In the genomic region with DNA sequence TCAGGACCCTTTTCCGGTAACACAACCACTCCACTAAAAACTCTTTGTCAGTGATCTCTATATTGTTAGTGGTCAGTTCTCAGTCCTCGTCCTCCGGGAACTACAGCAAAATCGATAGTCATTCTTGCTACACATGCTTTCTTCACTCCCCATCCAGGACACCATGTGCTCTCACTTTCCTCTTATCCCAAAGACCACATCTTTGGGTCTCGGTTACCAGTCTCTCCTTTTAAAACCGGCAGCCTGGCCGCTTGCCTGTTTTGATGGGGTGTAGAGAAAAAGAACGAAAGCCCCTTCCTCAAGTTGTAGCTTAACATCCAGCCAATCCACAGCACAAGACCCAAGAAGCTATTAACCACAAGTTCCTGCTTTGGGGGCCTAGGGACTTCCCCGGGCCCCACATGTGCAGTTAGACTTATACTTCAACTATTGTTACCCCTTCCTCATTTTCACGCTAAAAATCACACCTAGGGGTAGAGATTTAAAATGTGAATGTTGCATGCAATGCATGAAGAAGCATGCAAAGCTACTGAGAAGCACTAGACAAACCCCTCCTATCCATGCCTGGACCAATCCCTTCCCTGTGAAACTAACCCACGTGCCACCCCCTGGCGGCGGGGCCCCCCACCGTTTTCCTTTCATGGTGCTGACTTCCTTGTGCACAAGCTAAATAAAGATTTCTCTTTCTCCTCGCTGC, we compare ENCODE assay signal across 8 cellular contexts. TPM values are rescaled to one million over a fixed set of nuclear protein-coding genes. Genes with fewer than 3 reads are reported as not detected.
DNase-seq lines count a peak whose midpoint lies in the region; ATAC-seq, FAIRE-seq and TF ChIP-seq lines count a peak whose summit lies in the region.

No MANE protein-coding gene starts in this region.

- H3K4me3 ChIP-seq in colonic mucosa = peak overlapping the region; percentile 84

- CTCF ChIA-PET in T-cell (lab: Charles Lee) = no interaction called here

- TF ChIP-seq CTCF in colonic mucosa (IDR thresholded peaks at IDR 0.05) = no peak

- H3K4me1 Mint-ChIP-seq in T-cell = peaks cover 38 to 43% (median 39%) of the 10 kb centered on the region in 3 donors

- intact Hi-C loops in colonic mucosa (cut with DNase I) = no loop called here

- no peak for DNase-seq in GM18507 (ENCODE audit: extremely low spot score, insufficient read length, low read depth)
- DNase-seq in T-cell = peak; percentile 27 to 73 (median 59)
- DNase-seq in colonic mucosa = no peak
- peak; percentile 60 to 65 for DNase-seq in stimulated activated CD4-positive, alpha-beta T cell treated with anti-CD3 and anti-CD28 coated beads, Interleukin-2, amount 100 ng/mL, for 24 hours
- no peak for DNase-seq in kidney tubule cell (ENCODE audit: low spot score)
- no peak for DNase-seq in Ammon's horn (ENCODE audit: low spot score)

- H3K4me3 Mint-ChIP-seq in T-cell = peak overlapping the region; percentile 85 to 89 (median 88)

- no peaks in the 10 kb centered on the region for H3K36me3 ChIP-seq in colonic mucosa

- H3K9me3 Mint-ChIP-seq in T-cell = peaks cover 0 to 4% (median 0%) of the 10 kb centered on the region in 3 donors

- H3K27me3 ChIP-seq in colonic mucosa = no peaks in the 10 kb centered on the region

- peak overlapping the region; percentile 3 to 87 for H3K9ac ChIP-seq in colonic mucosa (ENCODE audit: low read depth in 2 of 2, low read length in 2 of 2)

- H3K27me3 Mint-ChIP-seq in T-cell = peaks cover 3 to 5% of the 10 kb centered on the region in 2 donors

- POLR2A ChIA-PET in T-cell (lab: Charles Lee) = interaction anchor here in 1 of 2 donors (0.5 to 1.0 kb wide), 3 partner anchors 28 to 492 kb away, joined by 3 to 5 read pairs (median 3); a partner anchor contains a TSS

- ATAC-seq in T-cell (replicated peaks in 1 of 4) = peak in 3 of 4 experiments; percentile 15 to 26 (median 25)
- ATAC-seq in HG03097 (IDR thresholded peaks at IDR 0.05; ENCODE audit: low FRiP score, unreplicated experiment) = no peak
- no peak for ATAC-seq in GM19467 (IDR thresholded peaks at IDR 0.05; ENCODE audit: unreplicated experiment)

- H3K36me3 Mint-ChIP-seq in T-cell = no peaks in the 10 kb centered on the region

- peak overlapping the region; percentile 88 to 92 for H3K27ac Mint-ChIP-seq in T-cell

- FAIRE-seq in GM18507 (lab: Jason Lieb, UNC) = peak; percentile 78

- H3K9me3 ChIP-seq in colonic mucosa = no peaks in the 10 kb centered on the region

- peak overlapping the region; percentile 84 for H3K27ac ChIP-seq in colonic mucosa

- H3K4me1 ChIP-seq in colonic mucosa = peaks cover 8% of the 10 kb centered on the region

RNA-seq across cellular contexts. Expression of a gene that starts 1.5 kb away (rescaled TPM):
- total RNA-seq in T-cell (10 to 100 TPM; 44.4 to 54.1 (median 50.8) TPM), colonic mucosa (10 to 100 TPM; 49.8 to 59.7 TPM)

Comparison
In these comparisons a context has a peak if more than half of its experiments do, and no peak if none do; other contexts are left out.
1. DNase-seq: peak in T-cell (34 of 34) and stimulated activated CD4-positive, alpha-beta T cell treated with anti-CD3 and anti-CD28 coated beads, Interleukin-2, amount 100 ng/mL, for 24 hours (2 of 2); none in GM18507 (single experiment), colonic mucosa (single experiment), kidney tubule cell (single experiment) and Ammon's horn (single experiment).
2. ATAC-seq: peak in T-cell (3 of 4); none in HG03097 (single experiment) and GM19467 (single experiment).